9 cellular contexts compared by ENCODE assay signal in genomic region chr1:217135569-217135915, GRCh38.
DNase-seq lines count a peak whose midpoint lies in the region; ATAC-seq and TF ChIP-seq lines count a peak whose summit lies in the region.
"Had no signal": no experiment of that assay in that cellular context is flagged by ENCODE, and none has a peak within 500 bp of the region (broad histone marks: within the 10 kb centered on the region; RNA-seq: fewer than 3 reads in every experiment).

No MANE protein-coding gene starts in this region.

- H3K4me1 ChIP-seq in GM23248 (ENCODE audit: insufficient read depth) (no peaks in the 10 kb centered on the region), cardiac muscle cell (ENCODE audit: low read depth) (peaks cover 15% of the 10 kb centered on the region), sigmoid colon (peaks cover 0 to 38% (median 20%) of the 10 kb centered on the region in 4 donors)

- H2AFZ ChIP-seq in GM23248 = peak overlapping the region; percentile 62

- no peak for ATAC-seq in GM18498 (IDR thresholded peaks at IDR 0.05; ENCODE audit: unreplicated experiment)
- no peak for ATAC-seq in HG02588 (IDR thresholded peaks at IDR 0.05; ENCODE audit: unreplicated experiment)
- ATAC-seq: esophagus mucosa had no signal

- no peaks in the 10 kb centered on the region for H3F3A ChIP-seq in GM23248 (ENCODE audit: insufficient read depth)

- H3K36me3 ChIP-seq in GM23248 (ENCODE audit: low read depth) = no peaks in the 10 kb centered on the region
- H3K36me3 ChIP-seq in cardiac muscle cell = no peaks in the 10 kb centered on the region
- H3K36me3 ChIP-seq in sigmoid colon = no peaks in the 10 kb centered on the region

- H3K4me3 ChIP-seq in GM23248 = peak overlapping the region; percentile 74
- peak overlapping the region; percentile 46 for H3K4me3 ChIP-seq in cardiac muscle cell
- H3K4me3 ChIP-seq in sigmoid colon = peak overlapping the region; percentile 23 to 54 (median 38)

- H3K9me2 ChIP-seq in GM23248 (ENCODE audit: insufficient read depth) = no peaks in the 10 kb centered on the region

- peaks cover 74% of the 10 kb centered on the region for H3K27me3 ChIP-seq in GM23248 (replicated peaks; ENCODE audit: insufficient read depth)
- peaks cover 73% of the 10 kb centered on the region for H3K27me3 ChIP-seq in cardiac muscle cell
- peaks cover 15 to 79% (median 54%) of the 10 kb centered on the region in 3 donors for H3K27me3 ChIP-seq in sigmoid colon

- TF ChIP-seq EP300 in sigmoid colon (IDR thresholded peaks at IDR 0.05) = no peak

- H3K9ac ChIP-seq in GM23248 = no peak overlapping the region

- peak overlapping the region; percentile 76 for H3K4me2 ChIP-seq in GM23248 (ENCODE audit: unreplicated experiment)

- intact Hi-C loops in sigmoid colon (cut with DNase I) = no loop called here

- in situ Hi-C loops in GM23248 (cut with MboI) = no loop called here

- TF ChIP-seq CTCF in cardiac muscle cell (IDR thresholded peaks at IDR 0.05; ENCODE audit: low read depth, low read length) = no peak
- no peak for TF ChIP-seq CTCF in sigmoid colon (IDR thresholded peaks at IDR 0.05)

- 2 to 4% methylated on average over 26 to 32 of the region's 32 CpGs for WGBS in GM23248 (ENCODE audit: low coverage in 1 of 2, low lambda C conversion rate in 2 of 2, missing lambda C conversion rate in 2 of 2), 2 experiments
- WGBS in sigmoid colon, 2 donors = 1% methylated on average over 32 of the region's 32 CpGs

- peak; percentile 14 for DNase-seq in GM23248
- DNase-seq in NCI-H774 (lab: John Stamatoyannopoulos, UW) = peak; percentile 56
- peak; percentile 19 to 74 for DNase-seq in cardiac muscle cell (ENCODE audit: low read depth in 1 of 2, low spot score in 1 of 2)
- DNase-seq in sigmoid colon = no peak
- no peak for DNase-seq in NCI-H2081 treated with DMSO at 0.1 percent for 48 hours (lab: John Stamatoyannopoulos, UW)
- DNase-seq in activated T-cell treated with anti-CD3 and anti-CD28 coated beads for 4 hours = no peak

- H3K79me2 ChIP-seq in GM23248 (ENCODE audit: insufficient read depth) = no peaks in the 10 kb centered on the region

- H3K27ac ChIP-seq in GM23248 (no peak overlapping the region), cardiac muscle cell (peak overlapping the region; percentile 49), sigmoid colon (peak overlapping the region in 1 of 4 donors; percentile 58)

- TF ChIP-seq POLR2A in sigmoid colon (IDR thresholded peaks at IDR 0.05) = no peak

- no peaks in the 10 kb centered on the region for H3K9me3 ChIP-seq in GM23248 (ENCODE audit: low read depth)
- no peaks in the 10 kb centered on the region for H3K9me3 ChIP-seq in cardiac muscle cell (ENCODE audit: low read depth)
- H3K9me3 ChIP-seq in sigmoid colon = no peaks in the 10 kb centered on the region

- H4K20me1 ChIP-seq in GM23248 (ENCODE audit: insufficient read depth) = no peaks in the 10 kb centered on the region

Comparison
In these comparisons a context has a peak if more than half of its experiments do, and no peak if none do; other contexts are left out.
1. DNase-seq: peak in GM23248 (single experiment), NCI-H774 (single experiment) and cardiac muscle cell (2 of 2); none in sigmoid colon (single experiment), NCI-H2081 treated with DMSO at 0.1 percent for 48 hours (single experiment) and activated T-cell treated with anti-CD3 and anti-CD28 coated beads for 4 hours (single experiment).
2. Peak in every context shown above with its lines, with median percentiles within 50 percentile points of each other: H3K4me3 ChIP-seq.